Comparison of ENCODE assay signal across 1 cellular context in genomic region chr14:104396682-104397470, GRCh38.
TF ChIP-seq lines count a peak whose summit lies in the region.

No MANE protein-coding gene starts in this region.

TF ChIP-seq in WTC11, 78 proteins besides CTCF, POLR2A, EP300 and RAD21 (continued from another document):
- TF ChIP-seq PRDM15 (CRISPR knock-in tag; IDR thresholded peaks at IDR 0.05): no peak
- TF ChIP-seq, protein P1, sequence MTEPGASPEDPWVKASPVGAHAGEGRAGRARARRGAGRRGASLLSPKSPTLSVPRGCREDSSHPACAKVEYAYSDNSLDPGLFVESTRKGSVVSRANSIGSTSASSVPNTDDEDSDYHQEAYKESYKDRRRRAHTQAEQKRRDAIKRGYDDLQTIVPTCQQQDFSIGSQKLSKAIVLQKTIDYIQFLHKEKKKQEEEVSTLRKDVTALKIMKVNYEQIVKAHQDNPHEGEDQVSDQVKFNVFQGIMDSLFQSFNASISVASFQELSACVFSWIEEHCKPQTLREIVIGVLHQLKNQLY (CRISPR knock-in tag; IDR thresholded peaks at IDR 0.05): no peak
- TF ChIP-seq FOXK1 (CRISPR knock-in tag; IDR thresholded peaks at IDR 0.05): no peak
- TF ChIP-seq KAT7 (CRISPR knock-in tag; IDR thresholded peaks at IDR 0.05; ENCODE audit: borderline replicate concordance): no peak
- TF ChIP-seq CREM (CRISPR knock-in tag; IDR thresholded peaks at IDR 0.05): no peak
- no peak for TF ChIP-seq ESRRA (CRISPR knock-in tag; IDR thresholded peaks at IDR 0.05; ENCODE audit: borderline replicate concordance)
- no peak for TF ChIP-seq SMAD3 (CRISPR knock-in tag; IDR thresholded peaks at IDR 0.05; ENCODE audit: borderline replicate concordance)
- TF ChIP-seq MXD4 (CRISPR knock-in tag; IDR thresholded peaks at IDR 0.05; ENCODE audit: borderline replicate concordance): no peak
- TF ChIP-seq E2F5 (CRISPR knock-in tag; IDR thresholded peaks at IDR 0.05): no peak
- TF ChIP-seq RELA (CRISPR knock-in tag; IDR thresholded peaks at IDR 0.05; ENCODE audit: borderline replicate concordance): no peak
- no peak for TF ChIP-seq ZNF425 (CRISPR knock-in tag; conservative IDR thresholded peaks at IDR 0.05)
- no peak for TF ChIP-seq RORB (CRISPR knock-in tag; IDR thresholded peaks at IDR 0.05)
- no peak for TF ChIP-seq ZNF416 (CRISPR knock-in tag; IDR thresholded peaks at IDR 0.05)
